ENCODE assay signal across 1 cellular context in the genomic region with DNA sequence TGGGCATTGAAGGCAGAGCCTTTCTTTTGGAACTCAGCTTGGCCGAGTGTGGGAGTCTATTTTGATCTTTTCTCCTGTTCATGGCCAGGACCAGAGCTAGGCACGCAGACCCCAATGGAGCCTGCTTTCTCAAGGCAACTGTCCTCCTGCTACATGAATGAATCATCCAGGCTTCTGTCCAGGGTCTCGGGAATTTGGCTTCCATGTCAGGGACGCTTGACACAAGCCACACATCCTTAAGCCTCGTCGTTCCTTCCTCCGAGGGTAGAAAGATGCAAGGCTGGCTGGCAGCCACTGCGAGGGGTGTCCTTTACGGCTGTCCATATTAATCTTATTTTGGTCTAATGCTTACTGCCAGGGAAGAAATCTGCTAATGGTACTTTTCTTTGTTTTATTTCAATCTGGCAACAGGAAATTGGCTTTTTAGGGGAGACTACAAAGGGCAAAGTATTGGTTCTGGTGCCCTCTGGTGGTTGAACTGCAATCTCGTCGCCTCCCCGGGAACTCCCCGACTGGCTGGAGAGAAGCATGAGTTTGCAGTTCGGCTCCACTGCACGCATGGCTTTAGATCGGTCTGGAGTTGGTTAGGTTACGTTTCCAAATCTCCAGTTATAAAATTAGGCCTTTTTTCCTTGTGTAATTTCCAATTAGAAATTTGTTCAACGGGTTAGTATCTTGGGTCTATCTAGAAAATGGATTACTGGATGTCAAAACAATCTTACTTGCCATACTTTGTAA.
TF ChIP-seq lines count a peak whose summit lies in the region.

No MANE protein-coding gene starts in this region.

TF ChIP-seq in HEK293, 187 proteins besides CTCF, POLR2A, EP300 and RAD21 (continued from another document):
- TF ChIP-seq, protein P1, sequence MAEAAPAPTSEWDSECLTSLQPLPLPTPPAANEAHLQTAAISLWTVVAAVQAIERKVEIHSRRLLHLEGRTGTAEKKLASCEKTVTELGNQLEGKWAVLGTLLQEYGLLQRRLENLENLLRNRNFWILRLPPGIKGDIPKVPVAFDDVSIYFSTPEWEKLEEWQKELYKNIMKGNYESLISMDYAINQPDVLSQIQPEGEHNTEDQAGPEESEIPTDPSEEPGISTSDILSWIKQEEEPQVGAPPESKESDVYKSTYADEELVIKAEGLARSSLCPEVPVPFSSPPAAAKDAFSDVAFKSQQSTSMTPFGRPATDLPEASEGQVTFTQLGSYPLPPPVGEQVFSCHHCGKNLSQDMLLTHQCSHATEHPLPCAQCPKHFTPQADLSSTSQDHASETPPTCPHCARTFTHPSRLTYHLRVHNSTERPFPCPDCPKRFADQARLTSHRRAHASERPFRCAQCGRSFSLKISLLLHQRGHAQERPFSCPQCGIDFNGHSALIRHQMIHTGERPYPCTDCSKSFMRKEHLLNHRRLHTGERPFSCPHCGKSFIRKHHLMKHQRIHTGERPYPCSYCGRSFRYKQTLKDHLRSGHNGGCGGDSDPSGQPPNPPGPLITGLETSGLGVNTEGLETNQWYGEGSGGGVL (tag by site-specific recombination; IDR thresholded peaks at IDR 0.05): no peak
- TF ChIP-seq ZNF394 (tag by site-specific recombination; IDR thresholded peaks at IDR 0.05; ENCODE audit: borderline replicate concordance): peak; percentile 14; the same call in 1 of the 2 replicates
- TF ChIP-seq, protein P2, sequence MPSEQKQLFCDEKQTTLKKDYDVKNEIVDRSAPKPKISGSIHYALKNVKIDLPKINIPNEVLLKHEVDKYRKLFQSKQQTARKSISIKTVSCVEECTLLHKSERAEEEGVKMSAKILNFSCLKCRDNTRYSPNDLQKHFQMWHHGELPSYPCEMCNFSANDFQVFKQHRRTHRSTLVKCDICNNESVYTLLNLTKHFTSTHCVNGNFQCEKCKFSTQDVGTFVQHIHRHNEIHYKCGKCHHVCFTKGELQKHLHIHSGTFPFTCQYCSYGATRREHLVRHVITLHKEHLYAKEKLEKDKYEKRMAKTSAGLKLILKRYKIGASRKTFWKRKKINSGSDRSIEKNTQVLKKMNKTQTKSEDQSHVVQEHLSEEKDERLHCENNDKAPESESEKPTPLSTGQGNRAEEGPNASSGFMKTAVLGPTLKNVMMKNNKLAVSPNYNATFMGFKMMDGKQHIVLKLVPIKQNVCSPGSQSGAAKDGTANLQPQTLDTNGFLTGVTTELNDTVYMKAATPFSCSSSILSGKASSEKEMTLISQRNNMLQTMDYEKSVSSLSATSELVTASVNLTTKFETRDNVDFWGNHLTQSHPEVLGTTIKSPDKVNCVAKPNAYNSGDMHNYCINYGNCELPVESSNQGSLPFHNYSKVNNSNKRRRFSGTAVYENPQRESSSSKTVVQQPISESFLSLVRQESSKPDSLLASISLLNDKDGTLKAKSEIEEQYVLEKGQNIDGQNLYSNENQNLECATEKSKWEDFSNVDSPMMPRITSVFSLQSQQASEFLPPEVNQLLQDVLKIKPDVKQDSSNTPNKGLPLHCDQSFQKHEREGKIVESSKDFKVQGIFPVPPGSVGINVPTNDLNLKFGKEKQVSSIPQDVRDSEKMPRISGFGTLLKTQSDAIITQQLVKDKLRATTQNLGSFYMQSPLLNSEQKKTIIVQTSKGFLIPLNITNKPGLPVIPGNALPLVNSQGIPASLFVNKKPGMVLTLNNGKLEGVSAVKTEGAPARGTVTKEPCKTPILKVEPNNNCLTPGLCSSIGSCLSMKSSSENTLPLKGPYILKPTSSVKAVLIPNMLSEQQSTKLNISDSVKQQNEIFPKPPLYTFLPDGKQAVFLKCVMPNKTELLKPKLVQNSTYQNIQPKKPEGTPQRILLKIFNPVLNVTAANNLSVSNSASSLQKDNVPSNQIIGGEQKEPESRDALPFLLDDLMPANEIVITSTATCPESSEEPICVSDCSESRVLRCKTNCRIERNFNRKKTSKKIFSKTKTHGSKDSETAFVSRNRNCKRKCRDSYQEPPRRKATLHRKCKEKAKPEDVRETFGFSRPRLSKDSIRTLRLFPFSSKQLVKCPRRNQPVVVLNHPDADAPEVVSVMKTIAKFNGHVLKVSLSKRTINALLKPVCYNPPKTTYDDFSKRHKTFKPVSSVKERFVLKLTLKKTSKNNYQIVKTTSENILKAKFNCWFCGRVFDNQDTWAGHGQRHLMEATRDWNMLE (tag by site-specific recombination; conservative IDR thresholded peaks at IDR 0.05; ENCODE audit: low read depth): no peak
- no peak for TF ChIP-seq ZNF529 (tag by site-specific recombination; IDR thresholded peaks at IDR 0.05; ENCODE audit: insufficient replicate concordance)
- TF ChIP-seq, protein P3, sequence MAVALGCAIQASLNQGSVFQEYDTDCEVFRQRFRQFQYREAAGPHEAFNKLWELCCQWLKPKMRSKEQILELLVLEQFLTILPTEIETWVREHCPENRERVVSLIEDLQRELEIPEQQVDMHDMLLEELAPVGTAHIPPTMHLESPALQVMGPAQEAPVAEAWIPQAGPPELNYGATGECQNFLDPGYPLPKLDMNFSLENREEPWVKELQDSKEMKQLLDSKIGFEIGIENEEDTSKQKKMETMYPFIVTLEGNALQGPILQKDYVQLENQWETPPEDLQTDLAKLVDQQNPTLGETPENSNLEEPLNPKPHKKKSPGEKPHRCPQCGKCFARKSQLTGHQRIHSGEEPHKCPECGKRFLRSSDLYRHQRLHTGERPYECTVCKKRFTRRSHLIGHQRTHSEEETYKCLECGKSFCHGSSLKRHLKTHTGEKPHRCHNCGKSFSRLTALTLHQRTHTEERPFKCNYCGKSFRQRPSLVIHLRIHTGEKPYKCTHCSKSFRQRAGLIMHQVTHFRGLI (tag by site-specific recombination; IDR thresholded peaks at IDR 0.05): no peak
- peak; percentile 77 for TF ChIP-seq ZNF654 (tag by site-specific recombination; IDR thresholded peaks at IDR 0.05; ENCODE audit: low read depth)
- TF ChIP-seq, protein P4, sequence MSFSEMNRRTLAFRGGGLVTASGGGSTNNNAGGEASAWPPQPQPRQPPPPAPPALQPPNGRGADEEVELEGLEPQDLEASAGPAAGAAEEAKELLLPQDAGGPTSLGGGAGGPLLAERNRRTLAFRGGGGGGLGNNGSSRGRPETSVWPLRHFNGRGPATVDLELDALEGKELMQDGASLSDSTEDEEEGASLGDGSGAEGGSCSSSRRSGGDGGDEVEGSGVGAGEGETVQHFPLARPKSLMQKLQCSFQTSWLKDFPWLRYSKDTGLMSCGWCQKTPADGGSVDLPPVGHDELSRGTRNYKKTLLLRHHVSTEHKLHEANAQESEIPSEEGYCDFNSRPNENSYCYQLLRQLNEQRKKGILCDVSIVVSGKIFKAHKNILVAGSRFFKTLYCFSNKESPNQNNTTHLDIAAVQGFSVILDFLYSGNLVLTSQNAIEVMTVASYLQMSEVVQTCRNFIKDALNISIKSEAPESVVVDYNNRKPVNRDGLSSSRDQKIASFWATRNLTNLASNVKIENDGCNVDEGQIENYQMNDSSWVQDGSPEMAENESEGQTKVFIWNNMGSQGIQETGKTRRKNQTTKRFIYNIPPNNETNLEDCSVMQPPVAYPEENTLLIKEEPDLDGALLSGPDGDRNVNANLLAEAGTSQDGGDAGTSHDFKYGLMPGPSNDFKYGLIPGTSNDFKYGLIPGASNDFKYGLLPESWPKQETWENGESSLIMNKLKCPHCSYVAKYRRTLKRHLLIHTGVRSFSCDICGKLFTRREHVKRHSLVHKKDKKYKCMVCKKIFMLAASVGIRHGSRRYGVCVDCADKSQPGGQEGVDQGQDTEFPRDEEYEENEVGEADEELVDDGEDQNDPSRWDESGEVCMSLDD (tag by site-specific recombination; IDR thresholded peaks at IDR 0.05): peak; percentile 44; the same call in 1 of the 2 replicates
